ENCODE assay signal across 1 cellular context in genomic region chr18:34121157-34121807, GRCh38.
TF ChIP-seq lines count a peak whose summit lies in the region.

No MANE protein-coding gene starts in this region.

TF ChIP-seq in HepG2, 621 proteins besides CTCF, POLR2A, EP300 and RAD21 (continued from another document):
- TF ChIP-seq GMEB1 (CRISPR knock-in tag; IDR thresholded peaks at IDR 0.05; ENCODE audit: borderline replicate concordance) (no peak), CBX1 (IDR thresholded peaks at IDR 0.05; ENCODE audit: low read depth) (no peak), SIX4 (CRISPR knock-in tag; IDR thresholded peaks at IDR 0.05) (peak; percentile 83), FOXO1 (CRISPR knock-in tag; IDR thresholded peaks at IDR 0.05) (no peak), JUN (CRISPR knock-in tag; IDR thresholded peaks at IDR 0.05) (no peak), REST (IDR thresholded peaks at IDR 0.05; ENCODE audit: borderline replicate concordance in 1 of 2, low read depth in 1 of 2, low read length in 2 of 2) (peak in 1 of 2 experiments; percentile 10; a peak in 1 of 4 replicates), SKI (IDR thresholded peaks at IDR 0.05; ENCODE audit: partially characterized antibody) (peak; percentile 94), ARHGAP35 (CRISPR knock-in tag; IDR thresholded peaks at IDR 0.05; ENCODE audit: borderline replicate concordance) (no peak), ZBTB44 (CRISPR knock-in tag; IDR thresholded peaks at IDR 0.05) (no peak), HNF4A (CRISPR knock-in tag; IDR thresholded peaks at IDR 0.05) (0 out of 2 replicates have a peak, but pooled peaks have one; percentile 23), PCBP1 (IDR thresholded peaks at IDR 0.05; ENCODE audit: borderline replicate concordance, low read depth, low read length) (no peak), KMT2B (CRISPR knock-in tag; IDR thresholded peaks at IDR 0.05) (no peak), HBP1 (CRISPR knock-in tag; IDR thresholded peaks at IDR 0.05; ENCODE audit: low read depth) (no peak), ZBTB3 (CRISPR knock-in tag; IDR thresholded peaks at IDR 0.05; ENCODE audit: borderline replicate concordance, low read depth) (no peak), ZNF777 (CRISPR knock-in tag; IDR thresholded peaks at IDR 0.05) (no peak), ZNF333 (CRISPR knock-in tag; IDR thresholded peaks at IDR 0.05; ENCODE audit: borderline replicate concordance) (no peak), ETV6 (CRISPR knock-in tag; conservative IDR thresholded peaks at IDR 0.05) (no peak), KDM3A (CRISPR knock-in tag; IDR thresholded peaks at IDR 0.05; ENCODE audit: low read depth) (no peak), TEF (CRISPR knock-in tag; IDR thresholded peaks at IDR 0.05) (no peak), ZSCAN5A (CRISPR knock-in tag; IDR thresholded peaks at IDR 0.05; ENCODE audit: borderline replicate concordance) (no peak), TSC22D2 (CRISPR knock-in tag; IDR thresholded peaks at IDR 0.05; ENCODE audit: borderline replicate concordance) (no peak), ZBTB8A (CRISPR knock-in tag; IDR thresholded peaks at IDR 0.05; ENCODE audit: borderline replicate concordance, low read depth) (no peak), MYC (CRISPR knock-in tag; IDR thresholded peaks at IDR 0.05; ENCODE audit: borderline replicate concordance) (no peak), DBP (CRISPR knock-in tag; IDR thresholded peaks at IDR 0.05; ENCODE audit: not compliant biosample characterization) (no peak), HMG20B (CRISPR knock-in tag; conservative IDR thresholded peaks at IDR 0.05) (no peak), ZBTB37 (CRISPR knock-in tag; IDR thresholded peaks at IDR 0.05) (no peak), ZNF562 (CRISPR knock-in tag; IDR thresholded peaks at IDR 0.05; ENCODE audit: borderline replicate concordance) (no peak)
TF ChIP-seq in HepG2: peak in this region for 10.
